In genomic region chr19:33472696-33473624, GRCh38 we compare ENCODE assay signal across 1 cellular context.
TF ChIP-seq lines count a peak whose summit lies in the region.

No MANE protein-coding gene starts in this region.

TF ChIP-seq in GM23338, 12 proteins besides CTCF, POLR2A, EP300 and RAD21 (continued from another document):
- no peak for TF ChIP-seq REST (IDR thresholded peaks at IDR 0.05; ENCODE audit: unreplicated experiment)
- no peak for TF ChIP-seq ZNF114 (CRISPR knock-in tag; IDR thresholded peaks at IDR 0.05)
- no peak for TF ChIP-seq ZNF331 (CRISPR knock-in tag; IDR thresholded peaks at IDR 0.05; ENCODE audit: low read depth)
- TF ChIP-seq ETS1 (IDR thresholded peaks at IDR 0.05) = no peak
- no peak for TF ChIP-seq STAT1 (IDR thresholded peaks at IDR 0.05; ENCODE audit: unreplicated experiment)
TF ChIP-seq in GM23338: peak in this region for 0.
